17 cellular contexts compared by ENCODE assay signal in the genomic region with DNA sequence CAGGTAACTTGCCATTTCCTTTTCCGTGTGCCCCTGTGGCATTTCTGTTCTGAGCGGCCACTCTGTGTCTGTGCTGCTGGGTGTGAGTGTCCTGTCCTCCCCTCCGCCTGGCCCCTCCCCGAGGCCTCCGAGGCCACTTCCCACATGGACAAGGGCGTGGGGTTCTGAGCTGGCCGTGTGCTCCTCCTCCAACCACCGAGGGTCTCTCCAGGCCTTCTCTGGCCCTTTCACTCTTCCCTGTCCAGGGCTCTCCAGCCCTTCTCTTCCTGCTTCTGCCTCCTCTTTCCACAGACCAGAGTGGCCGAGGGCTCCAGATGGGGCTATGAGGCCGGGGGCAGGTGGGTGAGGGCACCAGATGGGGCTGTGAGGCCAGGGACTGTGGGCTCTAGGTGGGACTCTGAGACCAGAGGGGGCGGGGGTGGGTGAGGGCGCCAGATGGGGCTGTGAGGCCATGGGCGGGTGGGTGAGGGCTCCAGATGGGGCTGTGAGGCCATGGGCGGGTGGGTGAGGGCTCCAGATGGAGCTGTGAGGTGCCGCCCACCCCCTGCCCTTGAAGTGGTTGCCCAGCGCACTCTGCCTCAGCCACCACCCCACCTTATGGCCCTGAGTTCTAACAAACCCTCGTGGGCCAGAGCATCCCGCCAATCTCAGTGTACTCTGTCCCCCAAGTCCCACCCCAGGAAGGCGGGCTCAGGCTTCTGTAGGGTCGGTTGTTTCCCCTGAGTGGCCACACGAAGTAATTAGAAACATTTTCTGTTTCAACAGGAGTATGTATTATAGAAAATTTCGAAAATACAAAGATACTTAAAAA. TPM values are rescaled to one million over a fixed set of nuclear protein-coding genes. Genes with fewer than 3 reads are reported as not detected.
DNase-seq lines count a peak whose midpoint lies in the region; ATAC-seq and TF ChIP-seq lines count a peak whose summit lies in the region.
"Had no signal": no experiment of that assay in that cellular context is flagged by ENCODE, and none has a peak within 500 bp of the region (broad histone marks: within the 10 kb centered on the region; RNA-seq: fewer than 3 reads in every experiment).

No MANE protein-coding gene starts in this region.

- H2AFZ ChIP-seq in H9 (ENCODE audit: low read length) = no peak overlapping the region

- H2BK120ac ChIP-seq in H9 (ENCODE audit: low read depth, low read length, poor library complexity, severe bottlenecking) = no peak overlapping the region

- H4K8ac ChIP-seq in H9 (replicated peaks; ENCODE audit: insufficient read length, low read depth, low read length) = no peak overlapping the region

- H3K9me3 Mint-ChIP-seq in H9 = no peaks in the 10 kb centered on the region
- H3K9me3 Mint-ChIP-seq in glutamatergic neuron (ENCODE audit: unreplicated experiment) = peaks cover 7% of the 10 kb centered on the region

- H2BK20ac ChIP-seq in H9 (ENCODE audit: low read depth, low read length, poor library complexity, severe bottlenecking) = no peak overlapping the region

- no peak for ATAC-seq in activated CD4-positive, CD25-positive, alpha-beta regulatory T cell treated with anti-CD3 and anti-CD28 coated beads, Interleukin-2, amount 50 U/mL, for 24 hours
- no peak for ATAC-seq in HG03097 (IDR thresholded peaks at IDR 0.05; ENCODE audit: low FRiP score, unreplicated experiment)
- ATAC-seq in HG03432 (IDR thresholded peaks at IDR 0.05; ENCODE audit: unreplicated experiment) = no peak
- ATAC-seq: HCT116 had no signal

- peaks cover 2% of the 10 kb centered on the region; the same call in 1 of the 2 replicates for H3K4me1 ChIP-seq in H9 (ENCODE audit: insufficient read depth, low read length)

- no peaks in the 10 kb centered on the region for H3K27me3 ChIP-seq in H9 (ENCODE audit: insufficient read depth, low read length)

- no peak overlapping the region for H3K18ac ChIP-seq in H9 (ENCODE audit: insufficient read length, low read depth, low read length)

- H3K4me3 Mint-ChIP-seq in H9 (no peak overlapping the region), glutamatergic neuron (ENCODE audit: unreplicated experiment) (peak overlapping the region; percentile 38)
- H3K4me3 Mint-ChIP-seq: CD14-positive monocyte had no signal

- no peaks in the 10 kb centered on the region for H3K9me3 ChIP-seq in H9 (ENCODE audit: control insufficient read depth, low read depth, low read length)

- no peak overlapping the region for H3K23ac ChIP-seq in H9 (ENCODE audit: insufficient read length, low read depth, low read length)

- H3K27me3 Mint-ChIP-seq in H9 (ENCODE audit: low read depth) = no peaks in the 10 kb centered on the region
- peaks cover 12% of the 10 kb centered on the region for H3K27me3 Mint-ChIP-seq in glutamatergic neuron (ENCODE audit: unreplicated experiment)

- no peak overlapping the region for H2BK12ac ChIP-seq in H9 (ENCODE audit: insufficient read length, low read depth, low read length)

- H3K79me1 ChIP-seq in H9 (ENCODE audit: insufficient read depth, low read depth, low read length, poor library complexity, severe bottlenecking) = no peaks in the 10 kb centered on the region

- H4K91ac ChIP-seq in H9 (ENCODE audit: insufficient read length, low read depth, low read length) = no peak overlapping the region

- no peak overlapping the region for H3K9ac ChIP-seq in H9 (ENCODE audit: extremely low read depth, insufficient read length, low read length)

- H3K4ac ChIP-seq in H9 (ENCODE audit: low read depth, low read length) = no peak overlapping the region

- H2BK5ac ChIP-seq in H9 (ENCODE audit: insufficient read length, low read length) = no peak overlapping the region

- H4K5ac ChIP-seq in H9 (ENCODE audit: insufficient read length, low read depth, low read length) = no peak overlapping the region

- no peak overlapping the region for H3K4me2 ChIP-seq in H9 (ENCODE audit: insufficient read depth, insufficient read length, low read length)

- no peaks in the 10 kb centered on the region for H4K20me1 ChIP-seq in H9 (ENCODE audit: control insufficient read depth, insufficient read depth, insufficient read length)

- H3K23me2 ChIP-seq in H9 (ENCODE audit: insufficient read length, low read depth, low read length, poor library complexity, severe bottlenecking) = no peaks in the 10 kb centered on the region

- H3K27ac ChIP-seq in H9 (ENCODE audit: insufficient read length, low read depth, low read length) = no peak overlapping the region

- no peaks in the 10 kb centered on the region; the same call in 1 of the 2 replicates for H3K79me2 ChIP-seq in H9 (ENCODE audit: insufficient read depth, low read length)

- H2BK15ac ChIP-seq in H9 (ENCODE audit: low read depth, low read length) = no peak overlapping the region

- H3K4me1 Mint-ChIP-seq in H9 (peaks cover 11 to 24% of the 10 kb centered on the region in 2 experiments), glutamatergic neuron (ENCODE audit: low read depth, unreplicated experiment) (peaks cover 29% of the 10 kb centered on the region)

- TF ChIP-seq CTCF in H9 (conservative IDR thresholded peaks at IDR 0.05) (no peak), glutamatergic neuron (IDR thresholded peaks at IDR 0.05; ENCODE audit: partially characterized antibody, unreplicated experiment) (no peak)

- peak overlapping the region in 2 of 3 experiments; percentile 66 to 79; a peak in 3 of 7 replicates for H3K27ac Mint-ChIP-seq in H9
- H3K27ac Mint-ChIP-seq in glutamatergic neuron (ENCODE audit: unreplicated experiment) = peak overlapping the region; percentile 94

- H2AK5ac ChIP-seq in H9 (ENCODE audit: insufficient read length, low read length) = no peak overlapping the region

- no peak overlapping the region for H3T11ph ChIP-seq in H9 (ENCODE audit: low read length)

- no CpG with 5 or more reads among the region's 22 CpGs for WGBS in H9 (ENCODE audit: extremely low coverage, insufficient read length, low lambda C conversion rate)

- no peak overlapping the region for H3K56ac ChIP-seq in H9 (ENCODE audit: insufficient read length, low read depth, low read length)

- H3K36me3 Mint-ChIP-seq in H9 (ENCODE audit: insufficient read depth in 1 of 3, low read depth in 3 of 3) (peaks cover 0 to 5% (median 4%) of the 10 kb centered on the region in 3 experiments; a peak in 4 of 7 replicates), glutamatergic neuron (ENCODE audit: unreplicated experiment) (no peaks in the 10 kb centered on the region)

- no peak for DNase-seq in H9
- peak; percentile 89 for DNase-seq in NCI-H524 treated with DMSO at 0.1 percent for 48 hours (lab: John Stamatoyannopoulos, UW)
- peak; percentile 78 for DNase-seq in glutamatergic neuron
- no peak for DNase-seq in amniotic stem cell (lab: John Stamatoyannopoulos, UW)
- DNase-seq: ACHN, GDM1, NCI-H1417, NCI-H1930, OCI-M1, SIG-M5, T-helper 1 cell had no signal

- H3K14ac ChIP-seq in H9 (ENCODE audit: insufficient read depth, low read length) = no peak overlapping the region

RNA-seq across cellular contexts. Expression of a gene that starts 24.1 kb away (rescaled TPM):
- 53.4 and 55.3 TPM in 2 replicates for total RNA-seq in H9 (2021)
- 123 TPM for total RNA-seq in glutamatergic neuron (ENCODE audit: unreplicated experiment)

RNA-seq across cellular contexts. Expression of a gene that starts 32.4 kb away (rescaled TPM):
- 12.3 and 13.1 TPM in 2 replicates for total RNA-seq in H9 (2021)
- 1.8 TPM for total RNA-seq in glutamatergic neuron (ENCODE audit: unreplicated experiment)
- total RNA-seq: RPMI7951 had no signal

RNA-seq across cellular contexts. Expression of a gene that starts 32.9 kb away (rescaled TPM):
- total RNA-seq in H9 (2021) (60.0 and 67.0 TPM in 2 replicates), glutamatergic neuron (ENCODE audit: unreplicated experiment) (85.9 TPM)

RNA-seq across cellular contexts. Expression of a gene that starts 59.4 kb away (rescaled TPM):
- total RNA-seq in H9 (2021) = 85.7 and 89.7 TPM in 2 replicates
- 26.5 TPM for total RNA-seq in glutamatergic neuron (ENCODE audit: unreplicated experiment)

Comparison
In these comparisons a context has a peak if more than half of its experiments do, and no peak if none do; other contexts are left out.
1. DNase-seq: peak in NCI-H524 treated with DMSO at 0.1 percent for 48 hours (single experiment) and glutamatergic neuron (single experiment); none in H9 (single experiment) and amniotic stem cell (single experiment).